In genomic region chr2:175154670-175155082, GRCh38 we compare ENCODE assay signal across 1 cellular context.
A peak's percentile ranks its signal among the peaks of the same experiment; 100 is the strongest.
TF ChIP-seq lines count a peak whose summit lies in the region.

No MANE protein-coding gene starts in this region.

TF ChIP-seq in GM12878, 131 proteins besides CTCF, POLR2A, EP300 and RAD21 (continued from another document):
- TF ChIP-seq IRF4 (IDR thresholded peaks at IDR 0.05; ENCODE audit: low read depth, low read length) (peak; percentile 85; the same call in 1 of the 2 replicates), MTA3 (IDR thresholded peaks at IDR 0.05; ENCODE audit: borderline replicate concordance, low read length) (peak; percentile 59; the same call in 1 of the 2 replicates), CBX5 (IDR thresholded peaks at IDR 0.05; ENCODE audit: low read depth) (0 out of 2 replicates have a peak, but pooled peaks have one; percentile 36), BCL11A (IDR thresholded peaks at IDR 0.05; ENCODE audit: low read depth, low read length) (peak; percentile 56; the same call in 1 of the 2 replicates), ZBTB11 (CRISPR knock-in tag; IDR thresholded peaks at IDR 0.05) (no peak), NFXL1 (IDR thresholded peaks at IDR 0.05; ENCODE audit: borderline replicate concordance) (no peak), DPF2 (IDR thresholded peaks at IDR 0.05) (peak; percentile 53; the same call in 1 of the 2 replicates), FOXM1 (IDR thresholded peaks at IDR 0.05; ENCODE audit: low read depth, low read length) (0 out of 2 replicates have a peak, but pooled peaks have one; percentile 65), REST (IDR thresholded peaks at IDR 0.05; ENCODE audit: low read depth, low read length) (no peak), SIX5 (IDR thresholded peaks at IDR 0.05; ENCODE audit: low read depth, low read length, severe bottlenecking) (no peak), RUNX3 (IDR thresholded peaks at IDR 0.05; ENCODE audit: low read length) (peak; percentile 98), IKZF2 (IDR thresholded peaks at IDR 0.05) (0 out of 4 replicates have a peak, but pooled peaks of 1 of the 2 experiments have one; percentile 33), MYB (IDR thresholded peaks at IDR 0.05; ENCODE audit: borderline replicate concordance, low read depth, low read length) (no peak), CREM (IDR thresholded peaks at IDR 0.05; ENCODE audit: low read depth) (peak; percentile 18; the same call in 1 of the 2 replicates), JUNB (IDR thresholded peaks at IDR 0.05) (peak; percentile 94), ZBED1 (IDR thresholded peaks at IDR 0.05; ENCODE audit: borderline replicate concordance) (peak; percentile 69; the same call in 1 of the 2 replicates), TBL1XR1 (IDR thresholded peaks at IDR 0.05; ENCODE audit: low read depth, low read length) (peak; percentile 40; the same call in 1 of the 2 replicates), CREB1 (IDR thresholded peaks at IDR 0.05; ENCODE audit: low read depth) (0 out of 2 replicates have a peak, but pooled peaks have one; percentile 40), PML (IDR thresholded peaks at IDR 0.05; ENCODE audit: low read length) (peak; percentile 63; the same call in 1 of the 2 replicates), EED (IDR thresholded peaks at IDR 0.05; ENCODE audit: low read depth) (0 out of 2 replicates have a peak, but pooled peaks have one; percentile 25), ATF2 (IDR thresholded peaks at IDR 0.05; ENCODE audit: low read length) (peak; percentile 86), CEBPZ (IDR thresholded peaks at IDR 0.05; ENCODE audit: low read depth, low read length) (no peak), ZNF687 (IDR thresholded peaks at IDR 0.05) (0 out of 2 replicates have a peak, but pooled peaks have one; percentile 26)
